Comparison of ENCODE assay signal across 18 cellular contexts in genomic region chr17:71114911-71115668, GRCh38.
"Had no signal": no experiment of that assay in that cellular context is flagged by ENCODE, and none has a peak within 500 bp of the region (broad histone marks: within the 10 kb centered on the region; RNA-seq: fewer than 3 reads in every experiment).

No MANE protein-coding gene starts in this region.

- H3K27ac ChIP-seq: colonic mucosa, esophagus squamous epithelium, foreskin keratinocyte, left ventricle myocardium inferior, tibial artery, upper lobe of left lung, vagina had no signal

- H3K36me3 ChIP-seq: colonic mucosa, esophagus squamous epithelium, left ventricle myocardium inferior, tibial artery, upper lobe of left lung, vagina had no signal

- H3K9me3 ChIP-seq: colonic mucosa, esophagus squamous epithelium, left ventricle myocardium inferior, tibial artery, upper lobe of left lung, vagina had no signal

- H3K4me1 ChIP-seq: colonic mucosa, esophagus squamous epithelium, left ventricle myocardium inferior, tibial artery, upper lobe of left lung, vagina had no signal

- H3K27me3 ChIP-seq: colonic mucosa, esophagus squamous epithelium, foreskin keratinocyte, upper lobe of left lung, vagina had no signal

- ATAC-seq: foreskin keratinocyte; right cardiac atrium; stimulated activated memory B cell treated with anti-CD40 and anti-IgM and Interleukin-4, amounts not matched to agents 10 μg/mL and 1 μg/mL and 100 μg/mL, for 72 hours had no signal

- DNase-seq: colonic mucosa; dermis blood vessel endothelial cell; esophagus squamous epithelium; foreskin keratinocyte; immature natural killer cell; left ventricle myocardium inferior; mesenchymal stem cell; midbrain; naive B cell; posterior cingulate gyrus; right cardiac atrium; stimulated activated CD4-positive, alpha-beta T cell treated with anti-CD3 and anti-CD28 coated beads, Interleukin-4, amount 100 ng/mL, for 1 hour; tibial artery; upper lobe of left lung had no signal

- H3K4me3 ChIP-seq: colonic mucosa, esophagus squamous epithelium, left ventricle myocardium inferior, lung, smooth muscle cell, tibial artery, upper lobe of left lung, vagina had no signal
